ENCODE assay signal across 8 cellular contexts in the genomic region with DNA sequence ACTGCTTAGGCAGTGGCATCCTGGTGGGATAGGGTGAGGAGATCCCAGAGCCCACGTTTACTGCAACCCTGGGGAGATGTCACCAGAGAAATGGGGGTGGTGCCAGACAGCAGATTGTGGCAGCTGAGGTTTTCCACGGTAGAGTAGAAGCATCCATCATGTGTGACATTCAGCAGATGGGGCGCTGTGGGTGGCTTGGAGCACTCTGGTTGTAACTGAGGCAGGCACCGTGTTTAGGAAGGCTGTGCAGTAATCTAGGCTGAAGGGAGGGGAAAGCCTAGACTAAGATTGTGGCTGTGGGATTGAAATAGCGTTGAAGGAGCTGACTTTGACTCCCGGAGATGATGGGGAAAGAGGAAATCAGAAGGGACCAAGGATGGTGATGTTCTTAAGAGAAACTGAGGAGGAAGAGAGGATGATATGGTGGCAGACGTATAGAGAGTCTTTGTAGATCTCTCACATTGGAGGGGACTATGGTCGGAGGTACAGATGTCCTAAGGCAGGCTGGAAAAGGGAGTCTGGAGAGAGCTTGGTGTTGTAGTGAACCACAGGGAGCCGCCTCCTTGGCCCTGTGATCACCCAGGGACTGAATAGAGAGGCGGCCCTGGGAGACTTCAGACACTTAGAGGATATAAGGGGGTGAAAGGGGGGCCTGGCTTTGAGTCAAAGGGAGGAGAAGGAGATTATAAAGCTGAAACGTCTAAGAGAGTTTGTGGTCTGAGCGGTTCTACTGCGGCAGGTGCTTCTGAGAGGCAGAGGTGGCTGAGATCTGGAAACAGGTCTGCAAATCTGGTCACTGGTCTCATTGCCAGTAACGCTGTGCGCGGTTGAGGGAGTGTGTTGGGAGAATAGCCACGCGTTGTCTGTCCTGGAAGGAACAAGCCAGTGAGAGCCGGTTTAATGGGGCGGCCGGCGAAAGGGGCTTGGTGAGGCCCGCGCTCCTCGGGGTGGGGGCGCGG. TPM values are rescaled to one million over a fixed set of nuclear protein-coding genes. Genes with fewer than 3 reads are reported as not detected.
DNase-seq lines count a peak whose midpoint lies in the region; ATAC-seq and TF ChIP-seq lines count a peak whose summit lies in the region.

No MANE protein-coding gene starts in this region.

- H3K27me3 Mint-ChIP-seq in neural crest cell (ENCODE audit: low read depth): peaks cover 20% of the 10 kb centered on the region

- no peaks in the 10 kb centered on the region for H3K9me3 Mint-ChIP-seq in neural crest cell

- peak; percentile 60 for DNase-seq in DMS 273 (lab: John Stamatoyannopoulos, UW; ENCODE audit: unreplicated experiment)
- DNase-seq in DMS 273 treated with DMSO at 0.1 percent for 48 hours (lab: John Stamatoyannopoulos, UW): no peak
- DNase-seq in activated CD4-positive, alpha-beta T cell treated with anti-CD3 and anti-CD28 coated beads, Interleukin-2, amount 50 U/mL, for 4 hours: peak; percentile 26 to 37
- no peak for DNase-seq in epithelial cell of proximal tubule (ENCODE audit: low read depth)
- no peak for DNase-seq in neural crest cell (ENCODE audit: low read depth, low spot score)
- DNase-seq in NCI-H526 treated with DMSO at 0.1 percent for 48 hours (lab: John Stamatoyannopoulos, UW): no peak
- DNase-seq in NCI-H345 (lab: John Stamatoyannopoulos, UW): no peak

- peak overlapping the region; percentile 85 for H3K4me3 ChIP-seq in epithelial cell of proximal tubule (ENCODE audit: low read depth, low read length)

- H3K4me1 Mint-ChIP-seq in neural crest cell: peaks cover 63% of the 10 kb centered on the region

- H3K4me3 Mint-ChIP-seq in neural crest cell: peak overlapping the region; percentile 85

- ATAC-seq in HG03565 (IDR thresholded peaks at IDR 0.05; ENCODE audit: unreplicated experiment): peak; percentile 1

- no peak for TF ChIP-seq CTCF in epithelial cell of proximal tubule (conservative IDR thresholded peaks at IDR 0.05; ENCODE audit: low read depth, low read length)
- no peak for TF ChIP-seq CTCF in neural crest cell (conservative IDR thresholded peaks at IDR 0.05)

- H3K27ac Mint-ChIP-seq in neural crest cell (ENCODE audit: unreplicated experiment): peak overlapping the region; percentile 17

- H3K36me3 Mint-ChIP-seq in neural crest cell (ENCODE audit: low read depth): peaks cover 7% of the 10 kb centered on the region

RNA-seq across cellular contexts. Expression of a gene that starts 0.8 kb away (rescaled TPM):
- total RNA-seq in epithelial cell of proximal tubule: 25.7 and 46.8 TPM in 2 replicates
- 21.1 and 21.7 TPM in 2 replicates for total RNA-seq in neural crest cell

RNA-seq across cellular contexts. Expression of a gene that starts 45.6 kb away (rescaled TPM):
- total RNA-seq in epithelial cell of proximal tubule (41.2 and 225 TPM in 2 replicates), neural crest cell (29.5 and 35.5 TPM in 2 replicates)

Comparison
In these comparisons a context has a peak if more than half of its experiments do, and no peak if none do; other contexts are left out.
1. DNase-seq: peak in DMS 273 (single experiment) and activated CD4-positive, alpha-beta T cell treated with anti-CD3 and anti-CD28 coated beads, Interleukin-2, amount 50 U/mL, for 4 hours (2 of 2); none in DMS 273 treated with DMSO at 0.1 percent for 48 hours (single experiment), epithelial cell of proximal tubule (single experiment), neural crest cell (single experiment), NCI-H526 treated with DMSO at 0.1 percent for 48 hours (single experiment) and NCI-H345 (single experiment).